In genomic region chr2:223313101-223313500, GRCh38 we compare ENCODE assay signal across 17 cellular contexts.
DNase-seq lines count a peak whose midpoint lies in the region; ATAC-seq and TF ChIP-seq lines count a peak whose summit lies in the region.
"Had no signal": no experiment of that assay in that cellular context is flagged by ENCODE, and none has a peak within 500 bp of the region (broad histone marks: within the 10 kb centered on the region; RNA-seq: fewer than 3 reads in every experiment).

No MANE protein-coding gene starts in this region.

- H3K27me3 Mint-ChIP-seq in osteocyte (ENCODE audit: unreplicated experiment) = no peaks in the 10 kb centered on the region
- H3K27me3 Mint-ChIP-seq: B cell; CD4-positive, alpha-beta T cell had no signal

- peak overlapping the region; percentile 44; the same call in 1 of the 2 replicates for H2AFZ ChIP-seq in SK-N-SH (ENCODE audit: low read depth)

- H3F3A ChIP-seq in SK-N-SH (replicated peaks; ENCODE audit: insufficient read depth) = no peaks in the 10 kb centered on the region

- peaks cover 0 to 10% of the 10 kb centered on the region in 2 experiments; a peak in 1 of 4 replicates for H3K4me1 ChIP-seq in SK-N-SH (ENCODE audit: control insufficient read depth in 1 of 2, insufficient read depth in 2 of 2, low read depth in 1 of 2, low read length in 1 of 2)
- H3K4me1 ChIP-seq: A549; BLaER1 treated with 17β-estradiol and CSF1 and Interleukin-3, amounts not matched to agents 10 nM and 100 nM; Caco-2 had no signal

- CTCF ChIA-PET in SK-N-SH (lab: Yijun Ruan, JAX) = no interaction called here

- H3K36me3 Mint-ChIP-seq in osteocyte (ENCODE audit: unreplicated experiment) = no peaks in the 10 kb centered on the region
- H3K36me3 Mint-ChIP-seq: CD8-positive, alpha-beta T cell had no signal

- no peak overlapping the region for H3K4me3 ChIP-seq in SK-N-SH (ENCODE audit: low read depth in 2 of 2, low read length in 1 of 2)
- H3K4me3 ChIP-seq: A549; BLaER1 treated with 17β-estradiol and CSF1 and Interleukin-3, amounts not matched to agents 10 nM and 100 nM had no signal

- no peak overlapping the region for H3K4me3 Mint-ChIP-seq in osteocyte (ENCODE audit: unreplicated experiment)
- H3K4me3 Mint-ChIP-seq: B cell; CD4-positive, alpha-beta T cell; CD8-positive, alpha-beta T cell had no signal

- no peak for TF ChIP-seq CTCF in SK-N-SH (IDR thresholded peaks at IDR 0.05)
- no peak for TF ChIP-seq CTCF in osteocyte (IDR thresholded peaks at IDR 0.05)

- no peak for DNase-seq in SK-N-SH
- peak; percentile 74 for DNase-seq in kidney tubule cell (ENCODE audit: low spot score)
- DNase-seq in osteocyte (ENCODE audit: extremely low spot score, unreplicated experiment) = no peak
- DNase-seq in stimulated activated CD4-positive, alpha-beta T cell treated with anti-CD3 and anti-CD28 coated beads, Interleukin-4, amount 100 ng/mL, for 24 hours = no peak
- DNase-seq: AML-193; Caco-2; Calu3; CD4-positive, alpha-beta T cell; CD8-positive, alpha-beta T cell; DMS79 treated with DMSO at 0.1 percent for 48 hours; GF-D8 had no signal

- no peaks in the 10 kb centered on the region for H3K9me3 Mint-ChIP-seq in osteocyte (ENCODE audit: unreplicated experiment)
- H3K9me3 Mint-ChIP-seq: CD4-positive, alpha-beta T cell; CD8-positive, alpha-beta T cell had no signal

- ATAC-seq in SK-N-SH treated with all-trans-retinoic acid at 6 μM for 48 hours = no peak
- ATAC-seq: A549; CD8-positive, alpha-beta T cell had no signal

- 68% methylated on average over 2 of the region's 2 CpGs for WGBS in SK-N-SH (ENCODE audit: low lambda C conversion rate)

- no peak overlapping the region for H3K27ac ChIP-seq in SK-N-SH (ENCODE audit: low read depth in 2 of 2, low read length in 1 of 2)
- H3K27ac ChIP-seq: 22Rv1; A549; BLaER1 treated with 17β-estradiol and CSF1 and Interleukin-3, amounts not matched to agents 10 nM and 100 nM; C4-2B had no signal

- POLR2A ChIA-PET in SK-N-SH (lab: Yijun Ruan, JAX) = no interaction called here

- no peak overlapping the region for H3K27ac Mint-ChIP-seq in osteocyte (ENCODE audit: unreplicated experiment)
- H3K27ac Mint-ChIP-seq: B cell; CD4-positive, alpha-beta T cell; CD8-positive, alpha-beta T cell had no signal

- H3K9ac ChIP-seq in SK-N-SH = no peak overlapping the region
- H3K9ac ChIP-seq: BLaER1 treated with 17β-estradiol and CSF1 and Interleukin-3, amounts not matched to agents 10 nM and 100 nM had no signal

- H3K27me3 ChIP-seq in SK-N-SH (ENCODE audit: insufficient read depth) = no peaks in the 10 kb centered on the region
- H3K27me3 ChIP-seq: BLaER1 treated with 17β-estradiol and CSF1 and Interleukin-3, amounts not matched to agents 10 nM and 100 nM had no signal

- H3K79me2 ChIP-seq in SK-N-SH (ENCODE audit: insufficient read depth) = no peaks in the 10 kb centered on the region

- H3K9me3 ChIP-seq in SK-N-SH = no peaks in the 10 kb centered on the region
- H3K9me3 ChIP-seq: A549; BLaER1 treated with 17β-estradiol and CSF1 and Interleukin-3, amounts not matched to agents 10 nM and 100 nM; Caco-2 had no signal

- no peaks in the 10 kb centered on the region for H4K20me1 ChIP-seq in SK-N-SH (ENCODE audit: insufficient read depth)
- H4K20me1 ChIP-seq: BLaER1 treated with 17β-estradiol and CSF1 and Interleukin-3, amounts not matched to agents 10 nM and 100 nM had no signal

- no peak for TF ChIP-seq RAD21 in SK-N-SH (IDR thresholded peaks at IDR 0.05; ENCODE audit: low read length)

- no peaks in the 10 kb centered on the region for H3K4me1 Mint-ChIP-seq in osteocyte (ENCODE audit: unreplicated experiment)
- H3K4me1 Mint-ChIP-seq: B cell had no signal

- H3K9me2 ChIP-seq in SK-N-SH = no peaks in the 10 kb centered on the region

- no peaks in the 10 kb centered on the region for H3K36me3 ChIP-seq in SK-N-SH (replicated peaks in 1 of 2; ENCODE audit: control insufficient read depth in 1 of 2, insufficient read depth in 2 of 2, low read length in 1 of 2)
- H3K36me3 ChIP-seq: BLaER1 treated with 17β-estradiol and CSF1 and Interleukin-3, amounts not matched to agents 10 nM and 100 nM had no signal

- no peak overlapping the region for H3K4me2 ChIP-seq in SK-N-SH
- H3K4me2 ChIP-seq: A549; BLaER1 treated with 17β-estradiol and CSF1 and Interleukin-3, amounts not matched to agents 10 nM and 100 nM had no signal

- TF ChIP-seq EP300 in SK-N-SH (IDR thresholded peaks at IDR 0.05; ENCODE audit: borderline replicate concordance in 1 of 2, low read depth in 1 of 2, low read length in 1 of 2) = no peak

TF ChIP-seq in SK-N-SH, 30 proteins besides CTCF, POLR2A, EP300 and RAD21:
- no peak for TF ChIP-seq TAF1 (IDR thresholded peaks at IDR 0.05; ENCODE audit: borderline replicate concordance, low read depth, low read length)
- TF ChIP-seq, protein P1, sequence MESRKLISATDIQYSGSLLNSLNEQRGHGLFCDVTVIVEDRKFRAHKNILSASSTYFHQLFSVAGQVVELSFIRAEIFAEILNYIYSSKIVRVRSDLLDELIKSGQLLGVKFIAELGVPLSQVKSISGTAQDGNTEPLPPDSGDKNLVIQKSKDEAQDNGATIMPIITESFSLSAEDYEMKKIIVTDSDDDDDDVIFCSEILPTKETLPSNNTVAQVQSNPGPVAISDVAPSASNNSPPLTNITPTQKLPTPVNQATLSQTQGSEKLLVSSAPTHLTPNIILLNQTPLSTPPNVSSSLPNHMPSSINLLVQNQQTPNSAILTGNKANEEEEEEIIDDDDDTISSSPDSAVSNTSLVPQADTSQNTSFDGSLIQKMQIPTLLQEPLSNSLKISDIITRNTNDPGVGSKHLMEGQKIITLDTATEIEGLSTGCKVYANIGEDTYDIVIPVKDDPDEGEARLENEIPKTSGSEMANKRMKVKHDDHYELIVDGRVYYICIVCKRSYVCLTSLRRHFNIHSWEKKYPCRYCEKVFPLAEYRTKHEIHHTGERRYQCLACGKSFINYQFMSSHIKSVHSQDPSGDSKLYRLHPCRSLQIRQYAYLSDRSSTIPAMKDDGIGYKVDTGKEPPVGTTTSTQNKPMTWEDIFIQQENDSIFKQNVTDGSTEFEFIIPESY (IDR thresholded peaks at IDR 0.05; ENCODE audit: borderline replicate concordance, low read depth) = no peak
TF ChIP-seq in SK-N-SH: peak in this region for 0.

TF ChIP-seq in SK-N-SH treated with all-trans-retinoic acid at 6 μM for 48 hours, 23 proteins besides CTCF, POLR2A, EP300 and RAD21:
- TF ChIP-seq ZC3H10 (CRISPR knock-in tag; IDR thresholded peaks at IDR 0.05) = no peak
- TF ChIP-seq OSR1 (CRISPR knock-in tag; IDR thresholded peaks at IDR 0.05) = no peak
- no peak for TF ChIP-seq ESRRG (CRISPR knock-in tag; IDR thresholded peaks at IDR 0.05)
- no peak for TF ChIP-seq ISL1 (CRISPR knock-in tag; IDR thresholded peaks at IDR 0.05)
- TF ChIP-seq CSDC2 (CRISPR knock-in tag; IDR thresholded peaks at IDR 0.05) = no peak
- TF ChIP-seq CSRNP3 (CRISPR knock-in tag; IDR thresholded peaks at IDR 0.05) = no peak
- TF ChIP-seq CREB5 (CRISPR knock-in tag; IDR thresholded peaks at IDR 0.05; ENCODE audit: low read depth) = no peak
- TF ChIP-seq ZNF70 (CRISPR knock-in tag; IDR thresholded peaks at IDR 0.05) = no peak
- TF ChIP-seq GLIS3 (CRISPR knock-in tag; IDR thresholded peaks at IDR 0.05) = no peak
